Comparison of ENCODE assay signal across 14 cellular contexts in the genomic region with DNA sequence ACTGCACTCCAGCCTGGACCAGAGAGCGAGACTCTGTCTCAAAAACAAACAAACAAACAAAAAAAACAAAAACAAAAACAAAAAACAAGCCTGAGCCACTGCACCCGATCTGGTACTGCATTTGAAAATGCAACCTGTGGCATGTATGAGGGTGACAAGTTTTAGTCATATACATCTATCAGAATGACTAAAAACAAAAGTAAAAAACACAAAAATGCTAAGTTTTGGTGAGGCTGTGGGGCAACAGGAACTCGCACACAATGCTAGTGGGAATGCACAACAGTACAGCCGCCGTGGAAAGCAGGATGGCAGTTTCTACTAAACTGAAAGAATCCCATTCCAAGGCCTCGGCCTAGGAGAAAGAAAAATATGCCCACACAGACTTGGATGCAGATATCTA. TPM values are rescaled to one million over a fixed set of nuclear protein-coding genes. Genes with fewer than 3 reads are reported as not detected.
A peak's percentile ranks its signal among the peaks of the same experiment; 100 is the strongest.
DNase-seq lines count a peak whose midpoint lies in the region; ATAC-seq lines count a peak whose summit lies in the region.
"Had no signal": no experiment of that assay in that cellular context is flagged by ENCODE, and none has a peak within 500 bp of the region (broad histone marks: within the 10 kb centered on the region; RNA-seq: fewer than 3 reads in every experiment).

No MANE protein-coding gene starts in this region.

- no peak overlapping the region for H3K4me3 Mint-ChIP-seq in activated naive CD8-positive, alpha-beta T cell treated with anti-CD3 and anti-CD28 coated beads, Interleukin-2, amount 50 U/mL, for 24 hours
- no peak overlapping the region for H3K4me3 Mint-ChIP-seq in activated naive CD8-positive, alpha-beta T cell treated with anti-CD3 and anti-CD28 coated beads for 36 hours
- H3K4me3 Mint-ChIP-seq in stimulated activated naive CD8-positive, alpha-beta T cell treated with anti-CD3 and anti-CD28 coated beads, Interleukin-15, amount 100 ng/mL, for 72 hours, result no peak overlapping the region

- no peak overlapping the region for H3K27ac Mint-ChIP-seq in activated naive CD8-positive, alpha-beta T cell treated with anti-CD3 and anti-CD28 coated beads, Interleukin-2, amount 50 U/mL, for 24 hours
- no peak overlapping the region for H3K27ac Mint-ChIP-seq in activated naive CD8-positive, alpha-beta T cell treated with anti-CD3 and anti-CD28 coated beads for 36 hours
- H3K27ac Mint-ChIP-seq in stimulated activated naive CD8-positive, alpha-beta T cell treated with anti-CD3 and anti-CD28 coated beads, Interleukin-15, amount 100 ng/mL, for 72 hours, result no peak overlapping the region
- H3K27ac Mint-ChIP-seq: activated T-helper 2 cell treated with anti-CD3 and anti-CD28 coated beads, Interferon-gamma antibody, Interleukin-2, Interleukin-4, amounts not matched to agents 10 μg/mL and 5 μg/mL and 100 μg/mL, durations not matched to agents 14 hours and 24 hours and 36 hours had no signal

- ATAC-seq in activated naive CD8-positive, alpha-beta T cell treated with anti-CD3 and anti-CD28 coated beads, Interleukin-2, amount 50 U/mL, for 24 hours, result peak; percentile 76
- ATAC-seq in GM19463 (IDR thresholded peaks at IDR 0.05; ENCODE audit: unreplicated experiment) (peak; percentile 89), HG03108 (IDR thresholded peaks at IDR 0.05; ENCODE audit: unreplicated experiment) (peak; percentile 57)
- peak; percentile 96 for ATAC-seq in stimulated activated naive CD8-positive, alpha-beta T cell treated with anti-CD3 and anti-CD28 coated beads, Interleukin-15, amount 100 ng/mL, for 72 hours
- ATAC-seq: K562, left lung, PC-3 had no signal

- peaks cover 10% of the 10 kb centered on the region for H3K36me3 Mint-ChIP-seq in activated naive CD8-positive, alpha-beta T cell treated with anti-CD3 and anti-CD28 coated beads, Interleukin-2, amount 50 U/mL, for 24 hours (ENCODE audit: low read depth)
- H3K36me3 Mint-ChIP-seq in activated naive CD8-positive, alpha-beta T cell treated with anti-CD3 and anti-CD28 coated beads for 36 hours, result peaks cover 26% of the 10 kb centered on the region

- no peak for DNase-seq in activated naive CD8-positive, alpha-beta T cell treated with anti-CD3 and anti-CD28 coated beads, Interleukin-2, amount 50 U/mL, for 24 hours
- no peak for DNase-seq in activated naive CD8-positive, alpha-beta T cell treated with anti-CD3 and anti-CD28 coated beads for 36 hours
- peak in 1 of 2 donors; percentile 34 for DNase-seq in stimulated activated naive CD8-positive, alpha-beta T cell treated with anti-CD3 and anti-CD28 coated beads, Interleukin-15, amount 100 ng/mL, for 72 hours
- DNase-seq in NCI-H748 treated with DMSO at 0.1 percent for 48 hours (lab: John Stamatoyannopoulos, UW) (no peak), kidney glomerular epithelial cell (lab: John Stamatoyannopoulos, UW) (no peak), HuH-7.5 (ENCODE audit: low spot score) (no peak)
- DNase-seq: left lung, NCI-H1436, NCI-H510A treated with DMSO at 0.1 percent for 48 hours, PC-3 had no signal

- H3K4me1 Mint-ChIP-seq in activated naive CD8-positive, alpha-beta T cell treated with anti-CD3 and anti-CD28 coated beads, Interleukin-2, amount 50 U/mL, for 24 hours, result peaks cover 14% of the 10 kb centered on the region
- H3K4me1 Mint-ChIP-seq in activated naive CD8-positive, alpha-beta T cell treated with anti-CD3 and anti-CD28 coated beads for 36 hours, result peaks cover 29% of the 10 kb centered on the region
- peaks cover 31% of the 10 kb centered on the region for H3K4me1 Mint-ChIP-seq in stimulated activated naive CD8-positive, alpha-beta T cell treated with anti-CD3 and anti-CD28 coated beads, Interleukin-15, amount 100 ng/mL, for 72 hours

- no peaks in the 10 kb centered on the region for H3K27me3 Mint-ChIP-seq in activated naive CD8-positive, alpha-beta T cell treated with anti-CD3 and anti-CD28 coated beads, Interleukin-2, amount 50 U/mL, for 24 hours
- no peaks in the 10 kb centered on the region for H3K27me3 Mint-ChIP-seq in activated naive CD8-positive, alpha-beta T cell treated with anti-CD3 and anti-CD28 coated beads for 36 hours
- H3K27me3 Mint-ChIP-seq in stimulated activated naive CD8-positive, alpha-beta T cell treated with anti-CD3 and anti-CD28 coated beads, Interleukin-15, amount 100 ng/mL, for 72 hours, result no peaks in the 10 kb centered on the region

- H3K9me3 Mint-ChIP-seq in activated naive CD8-positive, alpha-beta T cell treated with anti-CD3 and anti-CD28 coated beads, Interleukin-2, amount 50 U/mL, for 24 hours, result no peaks in the 10 kb centered on the region
- no peaks in the 10 kb centered on the region for H3K9me3 Mint-ChIP-seq in activated naive CD8-positive, alpha-beta T cell treated with anti-CD3 and anti-CD28 coated beads for 36 hours
- no peaks in the 10 kb centered on the region for H3K9me3 Mint-ChIP-seq in stimulated activated naive CD8-positive, alpha-beta T cell treated with anti-CD3 and anti-CD28 coated beads, Interleukin-15, amount 100 ng/mL, for 72 hours
- H3K9me3 Mint-ChIP-seq: activated T-helper 2 cell treated with anti-CD3 and anti-CD28 coated beads, Interferon-gamma antibody, Interleukin-2, Interleukin-4, amounts not matched to agents 10 μg/mL and 5 μg/mL and 100 μg/mL, durations not matched to agents 14 hours and 24 hours and 36 hours had no signal

RNA-seq across cellular contexts. Expression of gene EBPL, which starts 7.8 kb away (rescaled TPM):
- 10 to 100 TPM; 54.8 to 60.0 TPM for total RNA-seq in activated naive CD8-positive, alpha-beta T cell treated with anti-CD3 and anti-CD28 coated beads for 36 hours

RNA-seq across cellular contexts. Expression of gene ARL11, which starts 55.2 kb away (rescaled TPM):
- total RNA-seq in activated naive CD8-positive, alpha-beta T cell treated with anti-CD3 and anti-CD28 coated beads for 36 hours, result 1 to 10 TPM in 1 of 2 experiments, under 1 TPM in 1; 0.97 to 1.1 TPM
- total RNA-seq: PC-3 had no signal
